ENCODE assay signal across 1 cellular context in the genomic region with DNA sequence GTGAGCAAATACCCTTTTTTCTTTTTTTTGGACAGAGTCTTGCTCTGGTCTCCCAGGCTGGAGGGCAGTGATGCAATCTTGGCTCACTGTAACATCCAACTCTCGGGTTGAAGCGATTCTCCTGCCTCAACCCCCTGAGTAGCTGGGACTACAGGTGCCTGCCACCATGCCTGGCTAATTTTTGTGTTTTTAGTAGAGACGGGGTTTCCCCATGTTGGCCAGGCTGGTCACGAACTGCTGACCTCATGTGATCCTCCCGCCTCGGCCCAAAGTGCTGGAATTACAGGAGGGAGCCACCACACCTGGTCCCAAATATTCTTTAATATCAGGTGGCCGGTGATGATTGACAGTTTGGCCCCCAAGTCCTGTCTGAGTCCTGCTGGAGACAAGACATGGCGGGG.
TF ChIP-seq lines count a peak whose summit lies in the region.

No MANE protein-coding gene starts in this region.

TF ChIP-seq in GM12878, 131 proteins besides CTCF, POLR2A, EP300 and RAD21 (continued from another document and continues in another):
- TF ChIP-seq, protein P1, sequence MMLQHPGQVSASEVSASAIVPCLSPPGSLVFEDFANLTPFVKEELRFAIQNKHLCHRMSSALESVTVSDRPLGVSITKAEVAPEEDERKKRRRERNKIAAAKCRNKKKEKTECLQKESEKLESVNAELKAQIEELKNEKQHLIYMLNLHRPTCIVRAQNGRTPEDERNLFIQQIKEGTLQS (IDR thresholded peaks at IDR 0.05; ENCODE audit: borderline replicate concordance, extremely low read depth, low read depth, low read length), result no peak
- no peak for TF ChIP-seq PAX8 (IDR thresholded peaks at IDR 0.05)
- TF ChIP-seq EZH2 (IDR thresholded peaks at IDR 0.05; ENCODE audit: borderline replicate concordance, control insufficient read depth, low read depth, low read length), result no peak
- TF ChIP-seq DPF2 (IDR thresholded peaks at IDR 0.05), result peak; percentile 29; the same call in 1 of the 2 replicates
- TF ChIP-seq, protein P2, sequence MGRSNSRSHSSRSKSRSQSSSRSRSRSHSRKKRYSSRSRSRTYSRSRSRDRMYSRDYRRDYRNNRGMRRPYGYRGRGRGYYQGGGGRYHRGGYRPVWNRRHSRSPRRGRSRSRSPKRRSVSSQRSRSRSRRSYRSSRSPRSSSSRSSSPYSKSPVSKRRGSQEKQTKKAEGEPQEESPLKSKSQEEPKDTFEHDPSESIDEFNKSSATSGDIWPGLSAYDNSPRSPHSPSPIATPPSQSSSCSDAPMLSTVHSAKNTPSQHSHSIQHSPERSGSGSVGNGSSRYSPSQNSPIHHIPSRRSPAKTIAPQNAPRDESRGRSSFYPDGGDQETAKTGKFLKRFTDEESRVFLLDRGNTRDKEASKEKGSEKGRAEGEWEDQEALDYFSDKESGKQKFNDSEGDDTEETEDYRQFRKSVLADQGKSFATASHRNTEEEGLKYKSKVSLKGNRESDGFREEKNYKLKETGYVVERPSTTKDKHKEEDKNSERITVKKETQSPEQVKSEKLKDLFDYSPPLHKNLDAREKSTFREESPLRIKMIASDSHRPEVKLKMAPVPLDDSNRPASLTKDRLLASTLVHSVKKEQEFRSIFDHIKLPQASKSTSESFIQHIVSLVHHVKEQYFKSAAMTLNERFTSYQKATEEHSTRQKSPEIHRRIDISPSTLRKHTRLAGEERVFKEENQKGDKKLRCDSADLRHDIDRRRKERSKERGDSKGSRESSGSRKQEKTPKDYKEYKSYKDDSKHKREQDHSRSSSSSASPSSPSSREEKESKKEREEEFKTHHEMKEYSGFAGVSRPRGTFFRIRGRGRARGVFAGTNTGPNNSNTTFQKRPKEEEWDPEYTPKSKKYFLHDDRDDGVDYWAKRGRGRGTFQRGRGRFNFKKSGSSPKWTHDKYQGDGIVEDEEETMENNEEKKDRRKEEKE (IDR thresholded peaks at IDR 0.05), result no peak
- TF ChIP-seq IKZF2 (IDR thresholded peaks at IDR 0.05), result peak; percentile 49 to 61
- TF ChIP-seq, protein P3, sequence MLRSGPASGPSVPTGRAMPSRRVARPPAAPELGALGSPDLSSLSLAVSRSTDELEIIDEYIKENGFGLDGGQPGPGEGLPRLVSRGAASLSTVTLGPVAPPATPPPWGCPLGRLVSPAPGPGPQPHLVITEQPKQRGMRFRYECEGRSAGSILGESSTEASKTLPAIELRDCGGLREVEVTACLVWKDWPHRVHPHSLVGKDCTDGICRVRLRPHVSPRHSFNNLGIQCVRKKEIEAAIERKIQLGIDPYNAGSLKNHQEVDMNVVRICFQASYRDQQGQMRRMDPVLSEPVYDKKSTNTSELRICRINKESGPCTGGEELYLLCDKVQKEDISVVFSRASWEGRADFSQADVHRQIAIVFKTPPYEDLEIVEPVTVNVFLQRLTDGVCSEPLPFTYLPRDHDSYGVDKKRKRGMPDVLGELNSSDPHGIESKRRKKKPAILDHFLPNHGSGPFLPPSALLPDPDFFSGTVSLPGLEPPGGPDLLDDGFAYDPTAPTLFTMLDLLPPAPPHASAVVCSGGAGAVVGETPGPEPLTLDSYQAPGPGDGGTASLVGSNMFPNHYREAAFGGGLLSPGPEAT (IDR thresholded peaks at IDR 0.05; ENCODE audit: low read depth), result peak; percentile 33; the same call in 1 of the 2 replicates
- no peak for TF ChIP-seq TBL1XR1 (IDR thresholded peaks at IDR 0.05; ENCODE audit: low read depth, low read length)
- TF ChIP-seq SIX5 (IDR thresholded peaks at IDR 0.05; ENCODE audit: low read depth, low read length, severe bottlenecking), result no peak
- peak; percentile 70 for TF ChIP-seq NR2F1 (conservative IDR thresholded peaks at IDR 0.05)
- no peak for TF ChIP-seq HDAC2 (IDR thresholded peaks at IDR 0.05)
- TF ChIP-seq, protein P4, sequence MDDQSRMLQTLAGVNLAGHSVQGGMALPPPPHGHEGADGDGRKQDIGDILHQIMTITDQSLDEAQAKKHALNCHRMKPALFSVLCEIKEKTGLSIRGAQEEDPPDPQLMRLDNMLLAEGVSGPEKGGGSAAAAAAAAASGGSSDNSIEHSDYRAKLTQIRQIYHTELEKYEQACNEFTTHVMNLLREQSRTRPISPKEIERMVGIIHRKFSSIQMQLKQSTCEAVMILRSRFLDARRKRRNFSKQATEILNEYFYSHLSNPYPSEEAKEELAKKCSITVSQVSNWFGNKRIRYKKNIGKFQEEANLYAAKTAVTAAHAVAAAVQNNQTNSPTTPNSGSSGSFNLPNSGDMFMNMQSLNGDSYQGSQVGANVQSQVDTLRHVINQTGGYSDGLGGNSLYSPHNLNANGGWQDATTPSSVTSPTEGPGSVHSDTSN (IDR thresholded peaks at IDR 0.05; ENCODE audit: insufficient replicate concordance, low read depth, low read length), result peak; percentile 10
- TF ChIP-seq TAF1 (IDR thresholded peaks at IDR 0.05; ENCODE audit: borderline replicate concordance, low read depth, low read length), result no peak
- TF ChIP-seq, protein P5, sequence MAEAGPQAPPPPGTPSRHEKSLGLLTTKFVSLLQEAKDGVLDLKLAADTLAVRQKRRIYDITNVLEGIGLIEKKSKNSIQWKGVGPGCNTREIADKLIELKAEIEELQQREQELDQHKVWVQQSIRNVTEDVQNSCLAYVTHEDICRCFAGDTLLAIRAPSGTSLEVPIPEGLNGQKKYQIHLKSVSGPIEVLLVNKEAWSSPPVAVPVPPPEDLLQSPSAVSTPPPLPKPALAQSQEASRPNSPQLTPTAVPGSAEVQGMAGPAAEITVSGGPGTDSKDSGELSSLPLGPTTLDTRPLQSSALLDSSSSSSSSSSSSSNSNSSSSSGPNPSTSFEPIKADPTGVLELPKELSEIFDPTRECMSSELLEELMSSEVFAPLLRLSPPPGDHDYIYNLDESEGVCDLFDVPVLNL (IDR thresholded peaks at IDR 0.05; ENCODE audit: low read depth, low read length), result no peak
- no peak for TF ChIP-seq FOS (IDR thresholded peaks at IDR 0.05; ENCODE audit: borderline replicate concordance, extremely low read depth, insufficient read length)
- TF ChIP-seq SRF (IDR thresholded peaks at IDR 0.05; ENCODE audit: low read depth in 2 of 2, low read length in 2 of 2), result no peak
- TF ChIP-seq NBN (IDR thresholded peaks at IDR 0.05), result no peak
- TF ChIP-seq, protein P6, sequence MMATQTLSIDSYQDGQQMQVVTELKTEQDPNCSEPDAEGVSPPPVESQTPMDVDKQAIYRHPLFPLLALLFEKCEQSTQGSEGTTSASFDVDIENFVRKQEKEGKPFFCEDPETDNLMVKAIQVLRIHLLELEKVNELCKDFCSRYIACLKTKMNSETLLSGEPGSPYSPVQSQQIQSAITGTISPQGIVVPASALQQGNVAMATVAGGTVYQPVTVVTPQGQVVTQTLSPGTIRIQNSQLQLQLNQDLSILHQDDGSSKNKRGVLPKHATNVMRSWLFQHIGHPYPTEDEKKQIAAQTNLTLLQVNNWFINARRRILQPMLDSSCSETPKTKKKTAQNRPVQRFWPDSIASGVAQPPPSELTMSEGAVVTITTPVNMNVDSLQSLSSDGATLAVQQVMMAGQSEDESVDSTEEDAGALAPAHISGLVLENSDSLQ (IDR thresholded peaks at IDR 0.05), result peak; percentile 72
- TF ChIP-seq, protein P7, sequence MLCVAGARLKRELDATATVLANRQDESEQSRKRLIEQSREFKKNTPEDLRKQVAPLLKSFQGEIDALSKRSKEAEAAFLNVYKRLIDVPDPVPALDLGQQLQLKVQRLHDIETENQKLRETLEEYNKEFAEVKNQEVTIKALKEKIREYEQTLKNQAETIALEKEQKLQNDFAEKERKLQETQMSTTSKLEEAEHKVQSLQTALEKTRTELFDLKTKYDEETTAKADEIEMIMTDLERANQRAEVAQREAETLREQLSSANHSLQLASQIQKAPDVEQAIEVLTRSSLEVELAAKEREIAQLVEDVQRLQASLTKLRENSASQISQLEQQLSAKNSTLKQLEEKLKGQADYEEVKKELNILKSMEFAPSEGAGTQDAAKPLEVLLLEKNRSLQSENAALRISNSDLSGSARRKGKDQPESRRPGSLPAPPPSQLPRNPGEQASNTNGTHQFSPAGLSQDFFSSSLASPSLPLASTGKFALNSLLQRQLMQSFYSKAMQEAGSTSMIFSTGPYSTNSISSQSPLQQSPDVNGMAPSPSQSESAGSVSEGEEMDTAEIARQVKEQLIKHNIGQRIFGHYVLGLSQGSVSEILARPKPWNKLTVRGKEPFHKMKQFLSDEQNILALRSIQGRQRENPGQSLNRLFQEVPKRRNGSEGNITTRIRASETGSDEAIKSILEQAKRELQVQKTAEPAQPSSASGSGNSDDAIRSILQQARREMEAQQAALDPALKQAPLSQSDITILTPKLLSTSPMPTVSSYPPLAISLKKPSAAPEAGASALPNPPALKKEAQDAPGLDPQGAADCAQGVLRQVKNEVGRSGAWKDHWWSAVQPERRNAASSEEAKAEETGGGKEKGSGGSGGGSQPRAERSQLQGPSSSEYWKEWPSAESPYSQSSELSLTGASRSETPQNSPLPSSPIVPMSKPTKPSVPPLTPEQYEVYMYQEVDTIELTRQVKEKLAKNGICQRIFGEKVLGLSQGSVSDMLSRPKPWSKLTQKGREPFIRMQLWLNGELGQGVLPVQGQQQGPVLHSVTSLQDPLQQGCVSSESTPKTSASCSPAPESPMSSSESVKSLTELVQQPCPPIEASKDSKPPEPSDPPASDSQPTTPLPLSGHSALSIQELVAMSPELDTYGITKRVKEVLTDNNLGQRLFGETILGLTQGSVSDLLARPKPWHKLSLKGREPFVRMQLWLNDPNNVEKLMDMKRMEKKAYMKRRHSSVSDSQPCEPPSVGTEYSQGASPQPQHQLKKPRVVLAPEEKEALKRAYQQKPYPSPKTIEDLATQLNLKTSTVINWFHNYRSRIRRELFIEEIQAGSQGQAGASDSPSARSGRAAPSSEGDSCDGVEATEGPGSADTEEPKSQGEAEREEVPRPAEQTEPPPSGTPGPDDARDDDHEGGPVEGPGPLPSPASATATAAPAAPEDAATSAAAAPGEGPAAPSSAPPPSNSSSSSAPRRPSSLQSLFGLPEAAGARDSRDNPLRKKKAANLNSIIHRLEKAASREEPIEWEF (IDR thresholded peaks at IDR 0.05; ENCODE audit: insufficient replicate concordance, low read depth, low read length), result no peak
- TF ChIP-seq TARDBP (IDR thresholded peaks at IDR 0.05; ENCODE audit: borderline replicate concordance), result no peak
- TF ChIP-seq, protein P8, sequence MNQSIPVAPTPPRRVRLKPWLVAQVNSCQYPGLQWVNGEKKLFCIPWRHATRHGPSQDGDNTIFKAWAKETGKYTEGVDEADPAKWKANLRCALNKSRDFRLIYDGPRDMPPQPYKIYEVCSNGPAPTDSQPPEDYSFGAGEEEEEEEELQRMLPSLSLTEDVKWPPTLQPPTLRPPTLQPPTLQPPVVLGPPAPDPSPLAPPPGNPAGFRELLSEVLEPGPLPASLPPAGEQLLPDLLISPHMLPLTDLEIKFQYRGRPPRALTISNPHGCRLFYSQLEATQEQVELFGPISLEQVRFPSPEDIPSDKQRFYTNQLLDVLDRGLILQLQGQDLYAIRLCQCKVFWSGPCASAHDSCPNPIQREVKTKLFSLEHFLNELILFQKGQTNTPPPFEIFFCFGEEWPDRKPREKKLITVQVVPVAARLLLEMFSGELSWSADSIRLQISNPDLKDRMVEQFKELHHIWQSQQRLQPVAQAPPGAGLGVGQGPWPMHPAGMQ (IDR thresholded peaks at IDR 0.05; ENCODE audit: borderline replicate concordance), result no peak
- no peak for TF ChIP-seq RCOR1 (conservative IDR thresholded peaks at IDR 0.05; ENCODE audit: low read depth, low read length)
- TF ChIP-seq KAT2A (conservative IDR thresholded peaks at IDR 0.05; ENCODE audit: control insufficient read depth, low read depth, low read length), result no peak
- TF ChIP-seq MXI1 (IDR thresholded peaks at IDR 0.05; ENCODE audit: low read depth, low read length), result no peak
- TF ChIP-seq WRNIP1 (IDR thresholded peaks at IDR 0.05; ENCODE audit: borderline replicate concordance, low read depth, low read length), result no peak
- TF ChIP-seq ZNF24 (IDR thresholded peaks at IDR 0.05), result no peak
- TF ChIP-seq NFIC (IDR thresholded peaks at IDR 0.05; ENCODE audit: low read depth, low read length), result no peak
- TF ChIP-seq RAD51 (IDR thresholded peaks at IDR 0.05), result peak; percentile 49; the same call in 1 of the 2 replicates
- no peak for TF ChIP-seq ZNF274 (IDR thresholded peaks at IDR 0.05; ENCODE audit: insufficient read depth, insufficient read length)
- TF ChIP-seq, protein P9, sequence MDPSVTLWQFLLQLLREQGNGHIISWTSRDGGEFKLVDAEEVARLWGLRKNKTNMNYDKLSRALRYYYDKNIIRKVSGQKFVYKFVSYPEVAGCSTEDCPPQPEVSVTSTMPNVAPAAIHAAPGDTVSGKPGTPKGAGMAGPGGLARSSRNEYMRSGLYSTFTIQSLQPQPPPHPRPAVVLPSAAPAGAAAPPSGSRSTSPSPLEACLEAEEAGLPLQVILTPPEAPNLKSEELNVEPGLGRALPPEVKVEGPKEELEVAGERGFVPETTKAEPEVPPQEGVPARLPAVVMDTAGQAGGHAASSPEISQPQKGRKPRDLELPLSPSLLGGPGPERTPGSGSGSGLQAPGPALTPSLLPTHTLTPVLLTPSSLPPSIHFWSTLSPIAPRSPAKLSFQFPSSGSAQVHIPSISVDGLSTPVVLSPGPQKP (IDR thresholded peaks at IDR 0.05; ENCODE audit: low read depth, low read length), result no peak
- no peak for TF ChIP-seq SREBF1 (IDR thresholded peaks at IDR 0.05; ENCODE audit: low read length)
- peak in 1 of 2 experiments; percentile 71; a peak in 2 of 4 replicates for TF ChIP-seq BHLHE40 (IDR thresholded peaks at IDR 0.05; ENCODE audit: borderline replicate concordance in 1 of 2, low read depth in 2 of 2, low read length in 1 of 2)
- no peak for TF ChIP-seq GABPA (IDR thresholded peaks at IDR 0.05; ENCODE audit: low read depth)
- no peak for TF ChIP-seq GATAD2B (conservative IDR thresholded peaks at IDR 0.05; ENCODE audit: low read depth)
- TF ChIP-seq ATF7 (IDR thresholded peaks at IDR 0.05; ENCODE audit: low read depth), result 0 out of 2 replicates have a peak, but pooled peaks have one; percentile 28
- no peak for TF ChIP-seq ZNF384 (IDR thresholded peaks at IDR 0.05; ENCODE audit: borderline replicate concordance, low read depth, low read length)
- TF ChIP-seq, protein P10, sequence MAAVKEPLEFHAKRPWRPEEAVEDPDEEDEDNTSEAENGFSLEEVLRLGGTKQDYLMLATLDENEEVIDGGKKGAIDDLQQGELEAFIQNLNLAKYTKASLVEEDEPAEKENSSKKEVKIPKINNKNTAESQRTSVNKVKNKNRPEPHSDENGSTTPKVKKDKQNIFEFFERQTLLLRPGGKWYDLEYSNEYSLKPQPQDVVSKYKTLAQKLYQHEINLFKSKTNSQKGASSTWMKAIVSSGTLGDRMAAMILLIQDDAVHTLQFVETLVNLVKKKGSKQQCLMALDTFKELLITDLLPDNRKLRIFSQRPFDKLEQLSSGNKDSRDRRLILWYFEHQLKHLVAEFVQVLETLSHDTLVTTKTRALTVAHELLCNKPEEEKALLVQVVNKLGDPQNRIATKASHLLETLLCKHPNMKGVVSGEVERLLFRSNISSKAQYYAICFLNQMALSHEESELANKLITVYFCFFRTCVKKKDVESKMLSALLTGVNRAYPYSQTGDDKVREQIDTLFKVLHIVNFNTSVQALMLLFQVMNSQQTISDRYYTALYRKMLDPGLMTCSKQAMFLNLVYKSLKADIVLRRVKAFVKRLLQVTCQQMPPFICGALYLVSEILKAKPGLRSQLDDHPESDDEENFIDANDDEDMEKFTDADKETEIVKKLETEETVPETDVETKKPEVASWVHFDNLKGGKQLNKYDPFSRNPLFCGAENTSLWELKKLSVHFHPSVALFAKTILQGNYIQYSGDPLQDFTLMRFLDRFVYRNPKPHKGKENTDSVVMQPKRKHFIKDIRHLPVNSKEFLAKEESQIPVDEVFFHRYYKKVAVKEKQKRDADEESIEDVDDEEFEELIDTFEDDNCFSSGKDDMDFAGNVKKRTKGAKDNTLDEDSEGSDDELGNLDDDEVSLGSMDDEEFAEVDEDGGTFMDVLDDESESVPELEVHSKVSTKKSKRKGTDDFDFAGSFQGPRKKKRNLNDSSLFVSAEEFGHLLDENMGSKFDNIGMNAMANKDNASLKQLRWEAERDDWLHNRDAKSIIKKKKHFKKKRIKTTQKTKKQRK (IDR thresholded peaks at IDR 0.05; ENCODE audit: low read depth, low read length), result no peak
- TF ChIP-seq POU2F2 (IDR thresholded peaks at IDR 0.05; ENCODE audit: borderline replicate concordance, low read depth, low read length), result no peak
- no peak for TF ChIP-seq CHD1 (IDR thresholded peaks at IDR 0.05; ENCODE audit: low read depth, low read length)
- no peak; the same call in 1 of the 2 replicates for TF ChIP-seq MTA2 (IDR thresholded peaks at IDR 0.05; ENCODE audit: low read depth)
